11 cellular contexts compared by ENCODE assay signal in genomic region chr7:87129836-87130235, GRCh38. TPM values are rescaled to one million over a fixed set of nuclear protein-coding genes. Genes with fewer than 3 reads are reported as not detected.
A peak's percentile ranks its signal among the peaks of the same experiment; 100 is the strongest.
DNase-seq lines count a peak whose midpoint lies in the region; ATAC-seq and TF ChIP-seq lines count a peak whose summit lies in the region.
"Had no signal": no experiment of that assay in that cellular context is flagged by ENCODE, and none has a peak within 500 bp of the region (broad histone marks: within the 10 kb centered on the region; RNA-seq: fewer than 3 reads in every experiment).

No MANE protein-coding gene starts in this region.

- TF ChIP-seq CTCF in glutamatergic neuron (IDR thresholded peaks at IDR 0.05; ENCODE audit: partially characterized antibody, unreplicated experiment): no peak

- H3K9me3 Mint-ChIP-seq in CD4-positive, CD25-positive, alpha-beta regulatory T cell: peaks cover 0 to 1% (median 0%) of the 10 kb centered on the region in 7 donors
- H3K9me3 Mint-ChIP-seq in glutamatergic neuron (ENCODE audit: unreplicated experiment): no peaks in the 10 kb centered on the region

- H3K27ac ChIP-seq in CD4-positive, CD25-positive, alpha-beta regulatory T cell (ENCODE audit: insufficient read depth, low read length, poor library complexity, severe bottlenecking): no peak overlapping the region
- H3K27ac ChIP-seq in HUES6 (ENCODE audit: low read depth, low read length): peak overlapping the region; percentile 49

- peaks cover 0 to 2% (median 0%) of the 10 kb centered on the region in 4 donors for H3K4me1 Mint-ChIP-seq in CD4-positive, CD25-positive, alpha-beta regulatory T cell
- H3K4me1 Mint-ChIP-seq in glutamatergic neuron (ENCODE audit: low read depth, unreplicated experiment): no peaks in the 10 kb centered on the region

- H3K36me3 ChIP-seq in CD4-positive, CD25-positive, alpha-beta regulatory T cell (ENCODE audit: control insufficient read depth, insufficient read depth, low read length): no peaks in the 10 kb centered on the region
- no peaks in the 10 kb centered on the region for H3K36me3 ChIP-seq in HUES6 (ENCODE audit: control insufficient read depth, insufficient read depth, low read length)

- intact Hi-C loops in Right ventricle myocardium superior (cut with DNase I): no loop called here

- no peak for ATAC-seq in CD4-positive, CD25-positive, alpha-beta regulatory T cell (ENCODE audit: low read depth in 2 of 2)
- ATAC-seq in GM19372 (IDR thresholded peaks at IDR 0.05; ENCODE audit: low read depth, unreplicated experiment) (peak; percentile 87), HG02870 (IDR thresholded peaks at IDR 0.05; ENCODE audit: unreplicated experiment) (peak; percentile 76), Right ventricle myocardium superior (ENCODE audit: poor library complexity) (no peak)

- H3K4me3 Mint-ChIP-seq in CD4-positive, CD25-positive, alpha-beta regulatory T cell: no peak overlapping the region
- H3K4me3 Mint-ChIP-seq in glutamatergic neuron (ENCODE audit: unreplicated experiment): no peak overlapping the region

- H3K4me3 ChIP-seq in CD4-positive, CD25-positive, alpha-beta regulatory T cell (ENCODE audit: low read depth, low read length): no peak overlapping the region
- H3K4me3 ChIP-seq in HUES6 (ENCODE audit: low read depth, low read length): no peak overlapping the region

- H3K27me3 ChIP-seq in CD4-positive, CD25-positive, alpha-beta regulatory T cell (ENCODE audit: control insufficient read depth, insufficient read depth, low read length): peaks cover 12% of the 10 kb centered on the region
- no peaks in the 10 kb centered on the region for H3K27me3 ChIP-seq in HUES6 (ENCODE audit: control insufficient read depth, insufficient read depth, low read length)

- peak overlapping the region in 2 of 3 donors; percentile 2 to 34 for H3K27ac Mint-ChIP-seq in CD4-positive, CD25-positive, alpha-beta regulatory T cell
- H3K27ac Mint-ChIP-seq in glutamatergic neuron (ENCODE audit: unreplicated experiment): no peak overlapping the region

- no peak overlapping the region for H3K9ac ChIP-seq in HUES6 (ENCODE audit: low read length)

- no peaks in the 10 kb centered on the region for H3K4me1 ChIP-seq in CD4-positive, CD25-positive, alpha-beta regulatory T cell (ENCODE audit: control insufficient read depth, insufficient read depth, low read length, poor library complexity, severe bottlenecking)
- peaks cover 17% of the 10 kb centered on the region for H3K4me1 ChIP-seq in HUES6 (ENCODE audit: control insufficient read depth, insufficient read depth, low read length)

- H3K36me3 Mint-ChIP-seq in CD4-positive, CD25-positive, alpha-beta regulatory T cell: no peaks in the 10 kb centered on the region
- no peaks in the 10 kb centered on the region for H3K36me3 Mint-ChIP-seq in glutamatergic neuron (ENCODE audit: unreplicated experiment)

- H3K9me3 ChIP-seq in CD4-positive, CD25-positive, alpha-beta regulatory T cell (ENCODE audit: control insufficient read depth in 2 of 2, low read length in 2 of 2): no peaks in the 10 kb centered on the region
- no peaks in the 10 kb centered on the region for H3K9me3 ChIP-seq in HUES6 (ENCODE audit: control insufficient read depth, insufficient read depth, low read depth, low read length)

- peaks cover 30% of the 10 kb centered on the region for H3K27me3 Mint-ChIP-seq in CD4-positive, CD25-positive, alpha-beta regulatory T cell
- H3K27me3 Mint-ChIP-seq in glutamatergic neuron (ENCODE audit: unreplicated experiment): peaks cover 2% of the 10 kb centered on the region

- DNase-seq in CD4-positive, CD25-positive, alpha-beta regulatory T cell: no peak
- DNase-seq in DMS53 (lab: John Stamatoyannopoulos, UW): no peak
- no peak for DNase-seq in glutamatergic neuron
- DNase-seq in NCI-H524 (lab: John Stamatoyannopoulos, UW): no peak
- DNase-seq in Right ventricle myocardium superior: no peak
- DNase-seq: activated effector memory CD4-positive, alpha-beta T cell treated with Interleukin-2 at 50 U/mL for 16 hours; effector CD4-positive, alpha-beta T cell; NCI-H526 treated with DMSO at 0.1 percent for 48 hours had no signal

RNA-seq across cellular contexts. Expression of gene DMTF1, which starts 22.4 kb away (rescaled TPM):
- 167 TPM for total RNA-seq in CD4-positive, CD25-positive, alpha-beta regulatory T cell
- 10 to 100 TPM; 27.9 to 34.6 (median 31.7) TPM for polyA plus RNA-seq in CD4-positive, CD25-positive, alpha-beta regulatory T cell
- 168 TPM for total RNA-seq in glutamatergic neuron (ENCODE audit: unreplicated experiment)
- 26.8 TPM for total RNA-seq in Right ventricle myocardium superior

Comparison
In these comparisons a context has a peak if more than half of its experiments do, and no peak if none do; other contexts are left out.
1. ATAC-seq: peak in GM19372 (single experiment) and HG02870 (single experiment); none in CD4-positive, CD25-positive, alpha-beta regulatory T cell (0 of 2) and Right ventricle myocardium superior (single experiment).